In genomic region chr4:136751530-136751929, GRCh38 we compare ENCODE assay signal across 1 cellular context.
TF ChIP-seq lines count a peak whose summit lies in the region.

No MANE protein-coding gene starts in this region.

TF ChIP-seq in GM23338, 12 proteins besides CTCF, POLR2A, EP300 and RAD21 (continued from another document):
- TF ChIP-seq ETS1 (IDR thresholded peaks at IDR 0.05): no peak
- peak; percentile 72; the same call in 1 of the 2 replicates for TF ChIP-seq NANOG (IDR thresholded peaks at IDR 0.05; ENCODE audit: borderline replicate concordance)
